ENCODE assay signal across 9 cellular contexts in the genomic region with DNA sequence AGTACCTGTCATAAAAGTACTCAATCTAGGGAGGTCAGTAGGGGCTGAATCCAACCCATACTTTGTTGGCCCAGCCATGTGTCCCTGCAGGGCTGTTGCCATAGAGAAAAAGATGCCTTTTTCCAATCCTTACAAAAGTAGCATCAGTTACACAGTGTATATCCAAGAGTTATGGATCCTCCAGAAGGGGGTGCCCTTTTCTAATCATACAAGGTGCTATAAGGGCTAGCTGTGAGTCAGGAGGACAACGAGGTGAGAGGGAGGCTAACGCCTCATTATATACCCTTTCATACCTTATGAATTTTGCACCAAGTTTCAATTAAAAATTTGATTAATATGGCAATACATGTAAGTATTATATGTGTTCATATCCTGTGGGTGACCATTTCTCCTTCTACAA. TPM values are rescaled to one million over a fixed set of nuclear protein-coding genes. Genes with fewer than 3 reads are reported as not detected.
DNase-seq lines count a peak whose midpoint lies in the region; ATAC-seq and FAIRE-seq lines count a peak whose summit lies in the region.
"Had no signal": no experiment of that assay in that cellular context is flagged by ENCODE, and none has a peak within 500 bp of the region (broad histone marks: within the 10 kb centered on the region; RNA-seq: fewer than 3 reads in every experiment).

No MANE protein-coding gene starts in this region.

- no peaks in the 10 kb centered on the region for H3K36me3 ChIP-seq in small intestine (ENCODE audit: control insufficient read depth in 2 of 2, insufficient read depth in 2 of 2, low read length in 2 of 2)

- no peak for FAIRE-seq in small intestine (lab: Jason Lieb, UNC)

- ATAC-seq in HG02678 (IDR thresholded peaks at IDR 0.05; ENCODE audit: unreplicated experiment) = no peak

- H3K4me3 ChIP-seq in small intestine (ENCODE audit: low read depth in 1 of 2, low read length in 2 of 2) = no peak overlapping the region

- H3K9me3 ChIP-seq in small intestine (ENCODE audit: control insufficient read depth, low read depth) = no peaks in the 10 kb centered on the region

- H3K27me3 ChIP-seq in small intestine (ENCODE audit: control insufficient read depth in 2 of 2, insufficient read depth in 2 of 2, low read length in 2 of 2) = no peaks in the 10 kb centered on the region

- WGBS in small intestine, 3 donors = 58 to 66% (median 60%) methylated on average over 2 of the region's 2 CpGs

- no peak overlapping the region for H3K27ac ChIP-seq in small intestine (ENCODE audit: low read depth in 1 of 2, low read length in 1 of 2)

- no peaks in the 10 kb centered on the region for H3K4me1 ChIP-seq in small intestine (ENCODE audit: control insufficient read depth in 2 of 2, insufficient read depth in 1 of 2, low read depth in 1 of 2, low read length in 1 of 2)

- peak; percentile 3 for DNase-seq in stimulated activated CD4-positive, alpha-beta T cell treated with anti-CD3 and anti-CD28 coated beads, Interleukin-15, amount 100 ng/mL, for 24 hours
- DNase-seq in stimulated activated CD4-positive, alpha-beta T cell treated with anti-CD3 and anti-CD28 coated beads, Interleukin-4, amount 100 ng/mL, for 4 hours = no peak
- DNase-seq in NCI-H146 (lab: John Stamatoyannopoulos, UW) (peak; percentile 48), dermis blood vessel endothelial cell (peak; percentile 68), small intestine (peak; percentile 41), glomerular visceral epithelial cell (ENCODE audit: extremely low spot score) (no peak), inferior parietal cortex (ENCODE audit: extremely low spot score) (no peak)
- DNase-seq: NCI-H187 had no signal

RNA-seq across cellular contexts. Expression of a gene that starts 4.8 kb away (rescaled TPM):
- 1.0 and 1.9 TPM in 2 replicates for total RNA-seq in dermis blood vessel endothelial cell
- under 1 TPM; 0.51 to 0.67 (median 0.54) TPM for polyA plus RNA-seq in small intestine

RNA-seq across cellular contexts. Expression of a gene that starts 4.9 kb away (rescaled TPM):
- 11.3 and 19.6 TPM in 2 replicates for total RNA-seq in dermis blood vessel endothelial cell
- polyA plus RNA-seq in small intestine = 1 to 10 TPM; 3.3 to 6.9 (median 4.1) TPM

Comparison
In these comparisons a context has a peak if more than half of its experiments do, and no peak if none do; other contexts are left out.
1. DNase-seq: peak in stimulated activated CD4-positive, alpha-beta T cell treated with anti-CD3 and anti-CD28 coated beads, Interleukin-15, amount 100 ng/mL, for 24 hours (single experiment), NCI-H146 (single experiment), dermis blood vessel endothelial cell (single experiment) and small intestine (single experiment); none in stimulated activated CD4-positive, alpha-beta T cell treated with anti-CD3 and anti-CD28 coated beads, Interleukin-4, amount 100 ng/mL, for 4 hours (0 of 2), glomerular visceral epithelial cell (single experiment) and inferior parietal cortex (single experiment).